In genomic region chr2:136383161-136383560, GRCh38 we compare ENCODE assay signal across 15 cellular contexts.
DNase-seq lines count a peak whose midpoint lies in the region; ATAC-seq and TF ChIP-seq lines count a peak whose summit lies in the region.
"Had no signal": no experiment of that assay in that cellular context is flagged by ENCODE, and none has a peak within 500 bp of the region (broad histone marks: within the 10 kb centered on the region; RNA-seq: fewer than 3 reads in every experiment).

No MANE protein-coding gene starts in this region.

- H4K20me1 ChIP-seq in DOHH2 (ENCODE audit: control insufficient read depth, insufficient read depth, low read depth, low read length) = no peaks in the 10 kb centered on the region

- peaks cover 34% of the 10 kb centered on the region for H3K4me1 Mint-ChIP-seq in CD14-positive monocyte
- peaks cover 37% of the 10 kb centered on the region for H3K4me1 Mint-ChIP-seq in central memory CD8-positive, alpha-beta T cell

- H3K36me3 Mint-ChIP-seq in CD14-positive monocyte = no peaks in the 10 kb centered on the region
- peaks cover 7% of the 10 kb centered on the region for H3K36me3 Mint-ChIP-seq in central memory CD8-positive, alpha-beta T cell (ENCODE audit: insufficient read depth)

- ATAC-seq in central memory CD8-positive, alpha-beta T cell (replicated peaks; ENCODE audit: extremely low read depth, poor library complexity, severe bottlenecking) = no peak
- ATAC-seq: gastrocnemius medialis had no signal

- 0 out of 2 replicates have a peak, but pooled peaks cover 2% of the 10 kb centered on the region for H3K36me3 ChIP-seq in DOHH2 (ENCODE audit: control insufficient read depth, low read length)
- H3K36me3 ChIP-seq in SJCRH30 = no peaks in the 10 kb centered on the region
- H3K36me3 ChIP-seq in BE2C = no peaks in the 10 kb centered on the region
- H3K36me3 ChIP-seq: ascending aorta, gastrocnemius medialis, MG63 had no signal

- TF ChIP-seq CTCF in CD14-positive monocyte (IDR thresholded peaks at IDR 0.05) (no peak), DOHH2 (IDR thresholded peaks at IDR 0.05; ENCODE audit: low read depth, low read length, poor library complexity, severe bottlenecking) (no peak), BE2C (IDR thresholded peaks at IDR 0.05; ENCODE audit: low read depth, low read length) (no peak)

- no peaks in the 10 kb centered on the region for H3K79me2 ChIP-seq in DOHH2 (ENCODE audit: control insufficient read depth, low read length)

- H3K4me2 ChIP-seq in DOHH2 (ENCODE audit: low read length) = peak overlapping the region; percentile 86

- peaks cover 0 to 2% (median 0%) of the 10 kb centered on the region in 3 donors for H3K27me3 Mint-ChIP-seq in CD14-positive monocyte (ENCODE audit: low read depth in 3 of 3)
- H3K27me3 Mint-ChIP-seq in central memory CD8-positive, alpha-beta T cell = no peaks in the 10 kb centered on the region

- H3K27ac Mint-ChIP-seq in CD14-positive monocyte = peak overlapping the region in 5 of 7 donors; percentile 4 to 94 (median 90)
- peak overlapping the region; percentile 96 for H3K27ac Mint-ChIP-seq in central memory CD8-positive, alpha-beta T cell (ENCODE audit: low read depth)

- H3K27me3 ChIP-seq in DOHH2 (ENCODE audit: control insufficient read depth, low read length) (no peaks in the 10 kb centered on the region), SJCRH30 (no peaks in the 10 kb centered on the region), BE2C (no peaks in the 10 kb centered on the region)
- H3K27me3 ChIP-seq: ascending aorta, gastrocnemius medialis, MG63 had no signal

- H3F3A ChIP-seq in DOHH2 (ENCODE audit: control insufficient read depth, insufficient read depth) = peaks cover 12% of the 10 kb centered on the region

- H3K27ac ChIP-seq in DOHH2 (ENCODE audit: low read depth, low read length) (peak overlapping the region; percentile 94), SJCRH30 (peak overlapping the region; percentile 76)
- H3K27ac ChIP-seq: ascending aorta, gastrocnemius medialis had no signal

- no peaks in the 10 kb centered on the region for H3K9me2 ChIP-seq in DOHH2 (replicated peaks; ENCODE audit: control insufficient read depth, low read length)

- intact Hi-C loops in CD14-positive monocyte (cut with micrococcal nuclease) = loop anchor here (5.0 to 10.0 kb wide), 3 partner anchors 146 to 386 kb away; partner anchors contain the start of gene CXCR4 (in 1 of the 2)

- H3K4me3 Mint-ChIP-seq in CD14-positive monocyte = no peak overlapping the region
- H3K4me3 Mint-ChIP-seq in central memory CD8-positive, alpha-beta T cell = no peak overlapping the region
- H3K4me3 Mint-ChIP-seq: H9, neural crest cell had no signal

- H3K4me3 ChIP-seq in DOHH2 (ENCODE audit: low read length) (peak overlapping the region; percentile 64), SJCRH30 (no peak overlapping the region), BE2C (ENCODE audit: low read depth, low read length) (no peak overlapping the region)
- H3K4me3 ChIP-seq: ascending aorta, gastrocnemius medialis, MG63 had no signal

- H3K9me3 ChIP-seq in DOHH2 (ENCODE audit: control insufficient read depth, insufficient read depth, low read length) (no peaks in the 10 kb centered on the region), SJCRH30 (replicated peaks) (no peaks in the 10 kb centered on the region), BE2C (no peaks in the 10 kb centered on the region)
- H3K9me3 ChIP-seq: ascending aorta, gastrocnemius medialis, MG63 had no signal

- no peaks in the 10 kb centered on the region for H3K9me3 Mint-ChIP-seq in CD14-positive monocyte
- H3K9me3 Mint-ChIP-seq in central memory CD8-positive, alpha-beta T cell = no peaks in the 10 kb centered on the region
- H3K9me3 Mint-ChIP-seq: H9, neural crest cell had no signal

- DNase-seq in CD14-positive monocyte (ENCODE audit: low spot score) (no peak), SJCRH30 (peak in 1 of 2 experiments; percentile 46), T-helper 9 cell (no peak), NCI-H2081 (lab: John Stamatoyannopoulos, UW) (no peak), BE2C (no peak), AG20443 (ENCODE audit: low spot score) (no peak)
- DNase-seq in central memory CD8-positive, alpha-beta T cell (ENCODE audit: low spot score in 2 of 2) = no peak
- DNase-seq: gastrocnemius medialis, H9, MG63, NCI-H2029, NCI-H510A treated with DMSO at 0.1 percent for 48 hours had no signal

- H3K4me1 ChIP-seq in DOHH2 (ENCODE audit: control insufficient read depth, low read length) = peaks cover 72% of the 10 kb centered on the region
- H3K4me1 ChIP-seq in SJCRH30 = peaks cover 50% of the 10 kb centered on the region
- no peaks in the 10 kb centered on the region for H3K4me1 ChIP-seq in BE2C
- H3K4me1 ChIP-seq: ascending aorta, gastrocnemius medialis had no signal
